Comparison of ENCODE assay signal across 1 cellular context in genomic region chr11:44609028-44609782, GRCh38.
TF ChIP-seq lines count a peak whose summit lies in the region.

No MANE protein-coding gene starts in this region.

TF ChIP-seq in GM12878, 131 proteins besides CTCF, POLR2A, EP300 and RAD21 (continued from another document):
- TF ChIP-seq CEBPB (IDR thresholded peaks at IDR 0.05; ENCODE audit: borderline replicate concordance in 1 of 2, low read depth in 2 of 2, low read length in 2 of 2): no peak
- no peak for TF ChIP-seq KAT2A (conservative IDR thresholded peaks at IDR 0.05; ENCODE audit: control insufficient read depth, low read depth, low read length)
- TF ChIP-seq NFXL1 (IDR thresholded peaks at IDR 0.05; ENCODE audit: borderline replicate concordance): peak; percentile 93; the same call in 1 of the 2 replicates
- no peak for TF ChIP-seq FOXM1 (IDR thresholded peaks at IDR 0.05; ENCODE audit: low read depth, low read length)
- no peak for TF ChIP-seq CHD4 (IDR thresholded peaks at IDR 0.05)
- TF ChIP-seq SMAD5 (IDR thresholded peaks at IDR 0.05; ENCODE audit: low read depth): no peak
- TF ChIP-seq RELA (IDR thresholded peaks at IDR 0.05; ENCODE audit: borderline replicate concordance, partially characterized antibody): peak; percentile 71
- peak; percentile 59 for TF ChIP-seq EED (IDR thresholded peaks at IDR 0.05; ENCODE audit: low read depth)
- TF ChIP-seq, protein P1, sequence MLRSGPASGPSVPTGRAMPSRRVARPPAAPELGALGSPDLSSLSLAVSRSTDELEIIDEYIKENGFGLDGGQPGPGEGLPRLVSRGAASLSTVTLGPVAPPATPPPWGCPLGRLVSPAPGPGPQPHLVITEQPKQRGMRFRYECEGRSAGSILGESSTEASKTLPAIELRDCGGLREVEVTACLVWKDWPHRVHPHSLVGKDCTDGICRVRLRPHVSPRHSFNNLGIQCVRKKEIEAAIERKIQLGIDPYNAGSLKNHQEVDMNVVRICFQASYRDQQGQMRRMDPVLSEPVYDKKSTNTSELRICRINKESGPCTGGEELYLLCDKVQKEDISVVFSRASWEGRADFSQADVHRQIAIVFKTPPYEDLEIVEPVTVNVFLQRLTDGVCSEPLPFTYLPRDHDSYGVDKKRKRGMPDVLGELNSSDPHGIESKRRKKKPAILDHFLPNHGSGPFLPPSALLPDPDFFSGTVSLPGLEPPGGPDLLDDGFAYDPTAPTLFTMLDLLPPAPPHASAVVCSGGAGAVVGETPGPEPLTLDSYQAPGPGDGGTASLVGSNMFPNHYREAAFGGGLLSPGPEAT (IDR thresholded peaks at IDR 0.05; ENCODE audit: low read depth): peak; percentile 89
- TF ChIP-seq MYC (IDR thresholded peaks at IDR 0.05; ENCODE audit: insufficient read depth, insufficient read length, insufficient replicate concordance, low read length, severe bottlenecking): no peak
- no peak for TF ChIP-seq HSF1 (IDR thresholded peaks at IDR 0.05; ENCODE audit: low read depth, low read length)
- TF ChIP-seq, protein P2, sequence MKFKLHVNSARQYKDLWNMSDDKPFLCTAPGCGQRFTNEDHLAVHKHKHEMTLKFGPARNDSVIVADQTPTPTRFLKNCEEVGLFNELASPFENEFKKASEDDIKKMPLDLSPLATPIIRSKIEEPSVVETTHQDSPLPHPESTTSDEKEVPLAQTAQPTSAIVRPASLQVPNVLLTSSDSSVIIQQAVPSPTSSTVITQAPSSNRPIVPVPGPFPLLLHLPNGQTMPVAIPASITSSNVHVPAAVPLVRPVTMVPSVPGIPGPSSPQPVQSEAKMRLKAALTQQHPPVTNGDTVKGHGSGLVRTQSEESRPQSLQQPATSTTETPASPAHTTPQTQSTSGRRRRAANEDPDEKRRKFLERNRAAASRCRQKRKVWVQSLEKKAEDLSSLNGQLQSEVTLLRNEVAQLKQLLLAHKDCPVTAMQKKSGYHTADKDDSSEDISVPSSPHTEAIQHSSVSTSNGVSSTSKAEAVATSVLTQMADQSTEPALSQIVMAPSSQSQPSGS (IDR thresholded peaks at IDR 0.05; ENCODE audit: low read length): 0 out of 2 replicates have a peak, but pooled peaks have one; percentile 29
- TF ChIP-seq ASH2L (IDR thresholded peaks at IDR 0.05; ENCODE audit: borderline replicate concordance, low read depth): no peak
- TF ChIP-seq TCF12 (IDR thresholded peaks at IDR 0.05; ENCODE audit: low read depth, low read length): peak; percentile 63; the same call in 1 of the 2 replicates
